ENCODE assay signal across 1 cellular context in genomic region chr19:17739121-17739875, GRCh38.
TF ChIP-seq lines count a peak whose summit lies in the region.

No MANE protein-coding gene starts in this region.

TF ChIP-seq in K562, 482 proteins besides CTCF, POLR2A, EP300 and RAD21 (continues in another document):
- no peak for TF ChIP-seq TAL1 (IDR thresholded peaks at IDR 0.05)
- TF ChIP-seq, protein P1, sequence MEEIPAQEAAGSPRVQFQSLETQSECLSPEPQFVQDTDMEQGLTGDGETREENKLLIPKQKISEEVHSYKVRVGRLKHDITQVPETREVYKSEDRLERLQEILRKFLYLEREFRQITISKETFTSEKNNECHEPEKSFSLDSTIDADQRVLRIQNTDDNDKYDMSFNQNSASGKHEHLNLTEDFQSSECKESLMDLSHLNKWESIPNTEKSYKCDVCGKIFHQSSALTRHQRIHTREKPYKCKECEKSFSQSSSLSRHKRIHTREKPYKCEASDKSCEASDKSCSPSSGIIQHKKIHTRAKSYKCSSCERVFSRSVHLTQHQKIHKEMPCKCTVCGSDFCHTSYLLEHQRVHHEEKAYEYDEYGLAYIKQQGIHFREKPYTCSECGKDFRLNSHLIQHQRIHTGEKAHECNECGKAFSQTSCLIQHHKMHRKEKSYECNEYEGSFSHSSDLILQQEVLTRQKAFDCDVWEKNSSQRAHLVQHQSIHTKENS (CRISPR knock-in tag; IDR thresholded peaks at IDR 0.05), result no peak
- TF ChIP-seq ZNF174 (CRISPR knock-in tag; IDR thresholded peaks at IDR 0.05), result no peak
- TF ChIP-seq SMARCE1 (IDR thresholded peaks at IDR 0.05), result 0 out of 2 replicates have a peak, but pooled peaks have one; percentile 19
- TF ChIP-seq ZNF184 (CRISPR knock-in tag; IDR thresholded peaks at IDR 0.05), result no peak
- no peak for TF ChIP-seq DEAF1 (CRISPR knock-in tag; IDR thresholded peaks at IDR 0.05)
- TF ChIP-seq SRSF3 (IDR thresholded peaks at IDR 0.05; ENCODE audit: insufficient read depth, low read length), result no peak
- TF ChIP-seq ZNF143 (CRISPR knock-in tag; IDR thresholded peaks at IDR 0.05), result no peak
- no peak for TF ChIP-seq EWSR1 (IDR thresholded peaks at IDR 0.05; ENCODE audit: borderline replicate concordance, low read depth, partially characterized antibody)
- no peak for TF ChIP-seq HNRNPH1 (optimal IDR thresholded peaks at IDR 0.05; ENCODE audit: low read depth, low read length)
- TF ChIP-seq MCM5 (IDR thresholded peaks at IDR 0.05; ENCODE audit: low read depth), result no peak
- TF ChIP-seq ETV1 (tag; conservative IDR thresholded peaks at IDR 0.05; ENCODE audit: low read depth), result no peak
- TF ChIP-seq ZNF398 (CRISPR knock-in tag; IDR thresholded peaks at IDR 0.05), result no peak
- TF ChIP-seq POLR2B (IDR thresholded peaks at IDR 0.05; ENCODE audit: low read depth, partially characterized antibody), result no peak
- TF ChIP-seq, protein P2, sequence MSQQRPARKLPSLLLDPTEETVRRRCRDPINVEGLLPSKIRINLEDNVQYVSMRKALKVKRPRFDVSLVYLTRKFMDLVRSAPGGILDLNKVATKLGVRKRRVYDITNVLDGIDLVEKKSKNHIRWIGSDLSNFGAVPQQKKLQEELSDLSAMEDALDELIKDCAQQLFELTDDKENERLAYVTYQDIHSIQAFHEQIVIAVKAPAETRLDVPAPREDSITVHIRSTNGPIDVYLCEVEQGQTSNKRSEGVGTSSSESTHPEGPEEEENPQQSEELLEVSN (IDR thresholded peaks at IDR 0.05; ENCODE audit: borderline replicate concordance in 1 of 2, extremely low read depth in 1 of 2, insufficient read depth in 1 of 2, insufficient read length in 1 of 2, low read depth in 1 of 2, low read length in 1 of 2, poor library complexity in 1 of 2, severe bottlenecking in 1 of 2), result no peak
- TF ChIP-seq ZNF830 (CRISPR knock-in tag; IDR thresholded peaks at IDR 0.05), result no peak
- peak in 1 of 2 experiments; percentile 62; a peak in 1 of 4 replicates for TF ChIP-seq RCOR1 (IDR thresholded peaks at IDR 0.05; ENCODE audit: borderline replicate concordance in 1 of 2, low read depth in 2 of 2, low read length in 2 of 2)
- TF ChIP-seq MGA (IDR thresholded peaks at IDR 0.05), result no peak
- no peak for TF ChIP-seq MYNN (IDR thresholded peaks at IDR 0.05)
- TF ChIP-seq MYNN (CRISPR knock-in tag; IDR thresholded peaks at IDR 0.05), result no peak
- TF ChIP-seq HDAC6 (IDR thresholded peaks at IDR 0.05; ENCODE audit: low read depth, low read length), result no peak
- TF ChIP-seq ARHGAP35 (IDR thresholded peaks at IDR 0.05; ENCODE audit: partially characterized antibody), result no peak
- TF ChIP-seq ZNF239 (CRISPR knock-in tag; IDR thresholded peaks at IDR 0.05), result no peak
- no peak for TF ChIP-seq ZNF695 (CRISPR knock-in tag; IDR thresholded peaks at IDR 0.05)
- no peak for TF ChIP-seq KAT7 (CRISPR knock-in tag; IDR thresholded peaks at IDR 0.05; ENCODE audit: borderline replicate concordance)
- no peak for TF ChIP-seq ZNF589 (CRISPR knock-in tag; IDR thresholded peaks at IDR 0.05; ENCODE audit: low read depth)
- TF ChIP-seq FOXK1 (CRISPR knock-in tag; IDR thresholded peaks at IDR 0.05; ENCODE audit: borderline replicate concordance), result no peak
- peak; percentile 99 for TF ChIP-seq EGR1 (conservative IDR thresholded peaks at IDR 0.05)
- TF ChIP-seq, protein P3, sequence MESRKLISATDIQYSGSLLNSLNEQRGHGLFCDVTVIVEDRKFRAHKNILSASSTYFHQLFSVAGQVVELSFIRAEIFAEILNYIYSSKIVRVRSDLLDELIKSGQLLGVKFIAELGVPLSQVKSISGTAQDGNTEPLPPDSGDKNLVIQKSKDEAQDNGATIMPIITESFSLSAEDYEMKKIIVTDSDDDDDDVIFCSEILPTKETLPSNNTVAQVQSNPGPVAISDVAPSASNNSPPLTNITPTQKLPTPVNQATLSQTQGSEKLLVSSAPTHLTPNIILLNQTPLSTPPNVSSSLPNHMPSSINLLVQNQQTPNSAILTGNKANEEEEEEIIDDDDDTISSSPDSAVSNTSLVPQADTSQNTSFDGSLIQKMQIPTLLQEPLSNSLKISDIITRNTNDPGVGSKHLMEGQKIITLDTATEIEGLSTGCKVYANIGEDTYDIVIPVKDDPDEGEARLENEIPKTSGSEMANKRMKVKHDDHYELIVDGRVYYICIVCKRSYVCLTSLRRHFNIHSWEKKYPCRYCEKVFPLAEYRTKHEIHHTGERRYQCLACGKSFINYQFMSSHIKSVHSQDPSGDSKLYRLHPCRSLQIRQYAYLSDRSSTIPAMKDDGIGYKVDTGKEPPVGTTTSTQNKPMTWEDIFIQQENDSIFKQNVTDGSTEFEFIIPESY (CRISPR knock-in tag; IDR thresholded peaks at IDR 0.05), result no peak
- 0 out of 2 replicates have a peak, but pooled peaks have one; percentile 17 for TF ChIP-seq ZBTB7A (IDR thresholded peaks at IDR 0.05; ENCODE audit: borderline replicate concordance, control insufficient read depth, low read depth, low read length)
- TF ChIP-seq RNF2 (IDR thresholded peaks at IDR 0.05), result no peak
- no peak for TF ChIP-seq SMAD1 (IDR thresholded peaks at IDR 0.05; ENCODE audit: low read depth, low read length, partially characterized antibody)
- TF ChIP-seq FOXJ3 (CRISPR knock-in tag; IDR thresholded peaks at IDR 0.05), result no peak
- no peak for TF ChIP-seq E2F3 (CRISPR knock-in tag; IDR thresholded peaks at IDR 0.05)
- TF ChIP-seq FOXJ2 (tag; IDR thresholded peaks at IDR 0.05), result no peak
- peak; percentile 56 for TF ChIP-seq VEZF1 (CRISPR knock-in tag; IDR thresholded peaks at IDR 0.05)
- TF ChIP-seq CHD2 (IDR thresholded peaks at IDR 0.05; ENCODE audit: low read depth, low read length), result no peak
- TF ChIP-seq ARID2 (IDR thresholded peaks at IDR 0.05), result no peak
- peak in 1 of 2 experiments; percentile 4; a peak in 1 of 4 replicates for TF ChIP-seq HDAC1 (IDR thresholded peaks at IDR 0.05)
- TF ChIP-seq ATF7 (IDR thresholded peaks at IDR 0.05), result no peak
- TF ChIP-seq, protein P4, sequence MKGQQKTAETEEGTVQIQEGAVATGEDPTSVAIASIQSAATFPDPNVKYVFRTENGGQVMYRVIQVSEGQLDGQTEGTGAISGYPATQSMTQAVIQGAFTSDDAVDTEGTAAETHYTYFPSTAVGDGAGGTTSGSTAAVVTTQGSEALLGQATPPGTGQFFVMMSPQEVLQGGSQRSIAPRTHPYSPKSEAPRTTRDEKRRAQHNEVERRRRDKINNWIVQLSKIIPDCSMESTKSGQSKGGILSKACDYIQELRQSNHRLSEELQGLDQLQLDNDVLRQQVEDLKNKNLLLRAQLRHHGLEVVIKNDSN (CRISPR knock-in tag; IDR thresholded peaks at IDR 0.05), result no peak
- TF ChIP-seq ZC3H4 (CRISPR knock-in tag; IDR thresholded peaks at IDR 0.05; ENCODE audit: borderline replicate concordance), result no peak
- TF ChIP-seq FOXP1 (CRISPR knock-in tag; IDR thresholded peaks at IDR 0.05), result no peak
- no peak for TF ChIP-seq MAFF (IDR thresholded peaks at IDR 0.05; ENCODE audit: low read length)
- no peak for TF ChIP-seq ZNF165 (CRISPR knock-in tag; IDR thresholded peaks at IDR 0.05; ENCODE audit: borderline replicate concordance)
- no peak for TF ChIP-seq MCM7 (IDR thresholded peaks at IDR 0.05)
- no peak for TF ChIP-seq ZNF77 (CRISPR knock-in tag; IDR thresholded peaks at IDR 0.05)
